Comparison of ENCODE assay signal across 8 cellular contexts in genomic region chr9:121285835-121286687, GRCh38. TPM values are rescaled to one million over a fixed set of nuclear protein-coding genes. Genes with fewer than 3 reads are reported as not detected.
A peak's percentile ranks its signal among the peaks of the same experiment; 100 is the strongest.
DNase-seq lines count a peak whose midpoint lies in the region; ATAC-seq and TF ChIP-seq lines count a peak whose summit lies in the region.

No MANE protein-coding gene starts in this region.

- POLR2A ChIA-PET in activated CD4-positive, alpha-beta T cell treated with anti-CD3 and anti-CD28 coated beads for 36 hours (lab: Charles Lee): no interaction called here

- peak overlapping the region; percentile 95 for H3K27ac ChIP-seq in hepatocyte
- H3K27ac ChIP-seq in gastrocnemius medialis: peak overlapping the region; percentile 91 to 98 (median 94)

- no peak overlapping the region for H2AFZ ChIP-seq in hepatocyte

- H3K36me3 ChIP-seq in hepatocyte (replicated peaks; ENCODE audit: insufficient read depth, low read depth) (no peaks in the 10 kb centered on the region), gastrocnemius medialis (no peaks in the 10 kb centered on the region)

- H3K79me2 ChIP-seq in hepatocyte: peaks cover 8% of the 10 kb centered on the region

- H3K4me1 ChIP-seq in hepatocyte (ENCODE audit: insufficient read depth): peaks cover 80% of the 10 kb centered on the region
- peaks cover 89 to 95% of the 10 kb centered on the region in 2 donors for H3K4me1 ChIP-seq in gastrocnemius medialis

- H3K27me3 Mint-ChIP-seq in activated CD4-positive, alpha-beta T cell treated with anti-CD3 and anti-CD28 coated beads for 36 hours: no peaks in the 10 kb centered on the region

- H3K4me3 Mint-ChIP-seq in activated CD4-positive, alpha-beta T cell treated with anti-CD3 and anti-CD28 coated beads for 36 hours: no peak overlapping the region

- H3K27me3 ChIP-seq in hepatocyte (no peaks in the 10 kb centered on the region), gastrocnemius medialis (no peaks in the 10 kb centered on the region)

- intact Hi-C loops in activated CD4-positive, alpha-beta T cell treated with anti-CD3 and anti-CD28 coated beads for 36 hours (cut with DNase I, micrococcal nuclease): no loop called here
- intact Hi-C loops in gastrocnemius medialis (cut with DNase I; ENCODE audit: low total_unique reads): loop anchor here (2.0 to 5.0 kb wide), 4 partner anchors 13 to 451 kb away; partner anchors contain the start of gene GSN

- CTCF ChIA-PET in activated CD4-positive, alpha-beta T cell treated with anti-CD3 and anti-CD28 coated beads for 36 hours (lab: Charles Lee): interaction anchor here (0.7 to 1.1 kb wide), 2 partner anchors 8 to 33 kb away, joined by 3 to 4 read pairs; no protein-coding TSS in a partner anchor

- DNase-seq in activated CD4-positive, alpha-beta T cell treated with anti-CD3 and anti-CD28 coated beads for 36 hours: no peak
- DNase-seq in activated CD4-positive, alpha-beta T cell treated with anti-CD3 and anti-CD28 coated beads, Interleukin-2, amount 50 U/mL, for 1 hour: no peak
- DNase-seq in amniotic epithelial cell (ENCODE audit: low read depth) (peak; percentile 71), hepatocyte (ENCODE audit: low spot score) (peak; percentile 65), gastrocnemius medialis (peak; percentile 75 to 83), ecto neural progenitor cell (ENCODE audit: low spot score) (no peak), occipital lobe (lab: John Stamatoyannopoulos, UW) (no peak)

- WGBS in hepatocyte (ENCODE audit: low lambda C conversion rate, missing lambda C conversion rate): 40% methylated on average over 18 of the region's 18 CpGs

- TF ChIP-seq POLR2A in gastrocnemius medialis (IDR thresholded peaks at IDR 0.05): peak; percentile 6 to 61

- H3K4me3 ChIP-seq in hepatocyte (no peak overlapping the region), gastrocnemius medialis (peak overlapping the region; percentile 28 to 51 (median 45))

- H3K9me3 Mint-ChIP-seq in activated CD4-positive, alpha-beta T cell treated with anti-CD3 and anti-CD28 coated beads for 36 hours (ENCODE audit: low read depth): no peaks in the 10 kb centered on the region

- no peaks in the 10 kb centered on the region for H3K36me3 Mint-ChIP-seq in activated CD4-positive, alpha-beta T cell treated with anti-CD3 and anti-CD28 coated beads for 36 hours (ENCODE audit: low read depth)

- in situ Hi-C loops in gastrocnemius medialis (cut with MboI; ENCODE audit: low sequenced_read_pairs in 4 of 4): loop anchor here in 1 of 4 donors (10.0 kb wide), 1 partner anchor 79 kb away; no protein-coding TSS in a partner anchor

- H4K20me1 ChIP-seq in hepatocyte (ENCODE audit: insufficient read depth, poor library complexity, severe bottlenecking): no peaks in the 10 kb centered on the region

- ATAC-seq in activated CD4-positive, alpha-beta T cell treated with anti-CD3 and anti-CD28 coated beads for 36 hours: no peak
- ATAC-seq in gastrocnemius medialis (peak; percentile 65 to 67), HG03342 (IDR thresholded peaks at IDR 0.05; ENCODE audit: unreplicated experiment) (no peak)

- peak overlapping the region; percentile 66 for H3K4me2 ChIP-seq in hepatocyte

- H3K27ac Mint-ChIP-seq in activated CD4-positive, alpha-beta T cell treated with anti-CD3 and anti-CD28 coated beads for 36 hours: peak overlapping the region; percentile 48

- H3K4me1 Mint-ChIP-seq in activated CD4-positive, alpha-beta T cell treated with anti-CD3 and anti-CD28 coated beads for 36 hours: peaks cover 30% of the 10 kb centered on the region

- no peaks in the 10 kb centered on the region for H3K9me3 ChIP-seq in hepatocyte (ENCODE audit: low read depth)
- H3K9me3 ChIP-seq in gastrocnemius medialis: no peaks in the 10 kb centered on the region

- no peaks in the 10 kb centered on the region for H3K9me2 ChIP-seq in hepatocyte (replicated peaks; ENCODE audit: insufficient read depth)

- TF ChIP-seq CTCF in hepatocyte (IDR thresholded peaks at IDR 0.05; ENCODE audit: poor library complexity) (no peak), gastrocnemius medialis (IDR thresholded peaks at IDR 0.05 in 4 of 5, conservative IDR thresholded peaks at IDR 0.05 in 1 of 5) (no peak)

RNA-seq across cellular contexts. Expression of gene GSN, which starts 18.1 kb away (rescaled TPM):
- 1 to 10 TPM; 1.7 to 1.9 TPM for total RNA-seq in activated CD4-positive, alpha-beta T cell treated with anti-CD3 and anti-CD28 coated beads for 36 hours
- total RNA-seq in hepatocyte: 369 and 396 TPM in 2 replicates
- 321 and 404 TPM in 2 replicates for polyA plus RNA-seq in hepatocyte
- 100 to 1,000 TPM; 487 to 785 (median 662) TPM for total RNA-seq in gastrocnemius medialis
- total RNA-seq in occipital lobe: 28.5 TPM

Comparison
In these comparisons a context has a peak if more than half of its experiments do, and no peak if none do; other contexts are left out.
1. ATAC-seq: peak in gastrocnemius medialis (2 of 2); none in activated CD4-positive, alpha-beta T cell treated with anti-CD3 and anti-CD28 coated beads for 36 hours (single experiment) and HG03342 (single experiment).
2. DNase-seq: peak in amniotic epithelial cell (single experiment), hepatocyte (single experiment) and gastrocnemius medialis (2 of 2); none in activated CD4-positive, alpha-beta T cell treated with anti-CD3 and anti-CD28 coated beads for 36 hours (single experiment), activated CD4-positive, alpha-beta T cell treated with anti-CD3 and anti-CD28 coated beads, Interleukin-2, amount 50 U/mL, for 1 hour (single experiment), ecto neural progenitor cell (single experiment) and occipital lobe (single experiment).
3. RNA of gene GSN, which starts 18.1 kb away (total RNA-seq): 487 to 785 TPM in gastrocnemius medialis and 369 to 396 TPM in hepatocyte; 28.5 TPM in occipital lobe (single experiment) and 1.7 to 1.9 TPM in activated CD4-positive, alpha-beta T cell treated with anti-CD3 and anti-CD28 coated beads for 36 hours; every median in the first group is over 10 times any median in the second.